ENCODE assay signal across 1 cellular context in the genomic region with DNA sequence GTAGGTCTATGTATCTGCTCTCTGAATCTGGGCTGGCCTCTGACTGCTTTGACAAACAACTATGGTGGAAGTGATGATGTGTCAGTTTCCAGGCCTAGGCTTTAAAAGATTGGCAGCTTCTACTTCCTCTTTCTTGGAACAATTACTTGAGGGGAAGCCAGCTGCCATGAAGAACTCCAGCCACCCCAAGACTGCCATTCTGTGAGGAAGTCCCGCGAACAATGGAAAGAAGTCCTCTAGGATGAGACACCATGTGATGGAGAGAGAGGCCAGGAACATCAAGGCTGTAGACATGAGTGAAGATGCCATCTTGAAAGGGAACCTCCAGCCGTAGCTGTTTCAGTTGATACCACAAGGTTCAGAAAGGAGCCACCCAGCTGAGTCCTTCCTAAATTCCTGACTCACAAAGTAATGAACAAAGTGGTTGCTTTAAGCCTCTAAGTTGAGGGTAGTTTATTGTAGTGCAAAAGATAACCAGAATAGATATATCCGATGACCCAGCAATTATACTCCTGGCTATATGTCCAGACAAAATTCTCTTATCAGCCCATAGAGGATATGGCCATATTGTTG.
TF ChIP-seq lines count a peak whose summit lies in the region.

No MANE protein-coding gene starts in this region.

TF ChIP-seq in endothelial cell of umbilical vein, 7 proteins besides CTCF, POLR2A, EP300 and RAD21:
- TF ChIP-seq, protein P1, sequence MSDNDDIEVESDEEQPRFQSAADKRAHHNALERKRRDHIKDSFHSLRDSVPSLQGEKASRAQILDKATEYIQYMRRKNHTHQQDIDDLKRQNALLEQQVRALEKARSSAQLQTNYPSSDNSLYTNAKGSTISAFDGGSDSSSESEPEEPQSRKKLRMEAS (IDR thresholded peaks at IDR 0.05; ENCODE audit: insufficient read depth, insufficient read length), result peak; percentile 13
- TF ChIP-seq POLR2AphosphoS5 (IDR thresholded peaks at IDR 0.05; ENCODE audit: insufficient read depth, low read depth, low read length) (no peak), GATA2 (IDR thresholded peaks at IDR 0.05; ENCODE audit: insufficient read depth, insufficient read length, low read depth, low read length) (no peak), EZH2 (IDR thresholded peaks at IDR 0.05; ENCODE audit: borderline replicate concordance, low read depth, low read length, severe bottlenecking) (no peak), FOS (IDR thresholded peaks at IDR 0.05; ENCODE audit: borderline replicate concordance, insufficient read depth, low read length) (no peak), MYC (IDR thresholded peaks at IDR 0.05; ENCODE audit: low read depth, low read length) (no peak)
